In genomic region chr5:63401434-63402046, GRCh38 we compare ENCODE assay signal across 8 cellular contexts.
A peak's percentile ranks its signal among the peaks of the same experiment; 100 is the strongest.
DNase-seq lines count a peak whose midpoint lies in the region; ATAC-seq lines count a peak whose summit lies in the region.

No MANE protein-coding gene starts in this region.

- no CpG with 5 or more reads among the region's 7 CpGs for WGBS in mesendoderm (ENCODE audit: extremely low coverage, insufficient coverage, low lambda C conversion rate)

- H3K4ac ChIP-seq in mesendoderm (ENCODE audit: low read depth, low read length), result no peak overlapping the region

- no peak overlapping the region for H3K9ac ChIP-seq in mesendoderm (ENCODE audit: low read length)

- H3K18ac ChIP-seq in mesendoderm (ENCODE audit: low read length), result no peak overlapping the region

- ATAC-seq in GM21360 (IDR thresholded peaks at IDR 0.05; ENCODE audit: unreplicated experiment), result peak; percentile 87

- no peaks in the 10 kb centered on the region for H3K79me1 ChIP-seq in mesendoderm (ENCODE audit: low read length)

- H2BK5ac ChIP-seq in mesendoderm (ENCODE audit: low read length), result no peak overlapping the region

- H2AK5ac ChIP-seq in mesendoderm (ENCODE audit: low read length), result no peak overlapping the region

- no peak overlapping the region for H3K27ac ChIP-seq in mesendoderm (ENCODE audit: low read depth, low read length)

- H3K79me2 ChIP-seq in mesendoderm (ENCODE audit: control insufficient read depth, insufficient read depth, low read length), result no peaks in the 10 kb centered on the region

- DNase-seq in NCI-H2196 (lab: John Stamatoyannopoulos, UW; ENCODE audit: unreplicated experiment), result peak; percentile 24
- no peak for DNase-seq in NCI-H2196 treated with DMSO at 0.1 percent for 48 hours (lab: John Stamatoyannopoulos, UW; ENCODE audit: unreplicated experiment)
- peak; percentile 22 for DNase-seq in HPDE6-E6E7 (ENCODE audit: extremely low spot score)
- DNase-seq in RPMI7951 (ENCODE audit: low read depth), result peak; percentile 28
- peak; percentile 18 to 42 for DNase-seq in dermis microvascular lymphatic vessel endothelial cell (ENCODE audit: low read depth in 2 of 2)
- DNase-seq in mesendoderm, result peak; percentile 78
- DNase-seq in OCI-M2 (lab: John Stamatoyannopoulos, UW; ENCODE audit: unreplicated experiment), result no peak

- H4K5ac ChIP-seq in mesendoderm (ENCODE audit: low read length), result no peak overlapping the region

- H3K4me3 ChIP-seq in mesendoderm (ENCODE audit: low read length), result no peak overlapping the region

- no peaks in the 10 kb centered on the region for H3K27me3 ChIP-seq in mesendoderm (ENCODE audit: insufficient read depth, low read length, poor library complexity)

- no peak overlapping the region for H3K4me2 ChIP-seq in mesendoderm (ENCODE audit: low read length)

- H3K36me3 ChIP-seq in mesendoderm (ENCODE audit: control insufficient read depth, insufficient read depth, low read length), result no peaks in the 10 kb centered on the region

- no peaks in the 10 kb centered on the region for H3K4me1 ChIP-seq in mesendoderm (ENCODE audit: control insufficient read depth, low read depth, low read length)

- no peak overlapping the region for H3K56ac ChIP-seq in mesendoderm (ENCODE audit: low read length)

- H2BK120ac ChIP-seq in mesendoderm (ENCODE audit: low read depth, low read length), result no peak overlapping the region

- no peak overlapping the region for H3K23ac ChIP-seq in mesendoderm (ENCODE audit: low read length)

- no peak overlapping the region for H2BK15ac ChIP-seq in mesendoderm (replicated peaks; ENCODE audit: low read depth)

- H4K8ac ChIP-seq in mesendoderm (ENCODE audit: low read depth, low read length), result no peak overlapping the region

Comparison
In these comparisons a context has a peak if more than half of its experiments do, and no peak if none do; other contexts are left out.
1. DNase-seq: peak in NCI-H2196 (single experiment), HPDE6-E6E7 (single experiment), RPMI7951 (single experiment), dermis microvascular lymphatic vessel endothelial cell (2 of 2) and mesendoderm (single experiment); none in NCI-H2196 treated with DMSO at 0.1 percent for 48 hours (single experiment) and OCI-M2 (single experiment).